Comparison of ENCODE assay signal across 32 cellular contexts in genomic region chr10:90462761-90463160, GRCh38.
DNase-seq lines count a peak whose midpoint lies in the region; ATAC-seq and TF ChIP-seq lines count a peak whose summit lies in the region.
"Had no signal": no experiment of that assay in that cellular context is flagged by ENCODE, and none has a peak within 500 bp of the region (broad histone marks: within the 10 kb centered on the region; RNA-seq: fewer than 3 reads in every experiment).

No MANE protein-coding gene starts in this region.

- no peak for TF ChIP-seq RAD21 in IMR-90 (IDR thresholded peaks at IDR 0.05; ENCODE audit: low read length)

- no peak overlapping the region for H2BK20ac ChIP-seq in IMR-90 (ENCODE audit: low read depth, low read length)

- no peak overlapping the region for H2AFZ ChIP-seq in IMR-90 (replicated peaks; ENCODE audit: low read length, poor library complexity)

- no peaks in the 10 kb centered on the region for H3K4me1 ChIP-seq in IMR-90 (ENCODE audit: control insufficient read depth, insufficient read depth, low read length)
- H3K4me1 ChIP-seq: colonic mucosa, gastroesophageal sphincter, testis had no signal

- H3K14ac ChIP-seq in IMR-90 (replicated peaks; ENCODE audit: low read depth, low read length): no peak overlapping the region

- no peaks in the 10 kb centered on the region for H3K79me1 ChIP-seq in IMR-90 (ENCODE audit: low read depth in 1 of 2, low read length in 2 of 2)

- H3K9me3 ChIP-seq in IMR-90 (ENCODE audit: control insufficient read depth, insufficient read depth, low read length): no peaks in the 10 kb centered on the region
- H3K9me3 ChIP-seq: colonic mucosa, gastroesophageal sphincter, SK-N-SH, testis had no signal

- intact Hi-C loops in IMR-90 (cut with micrococcal nuclease): no loop called here

- H3K23ac ChIP-seq in IMR-90 (ENCODE audit: low read depth, low read length): no peak overlapping the region

- no peak for TF ChIP-seq CTCF in IMR-90 (conservative IDR thresholded peaks at IDR 0.05; ENCODE audit: low read depth, low read length)
- no peak for TF ChIP-seq CTCF in choroid plexus epithelial cell (conservative IDR thresholded peaks at IDR 0.05; ENCODE audit: low read depth, low read length)
- no peak for TF ChIP-seq CTCF in fibroblast of villous mesenchyme (IDR thresholded peaks at IDR 0.05; ENCODE audit: insufficient read depth, low read depth, low read length)

- no peaks in the 10 kb centered on the region for H3K9me1 ChIP-seq in IMR-90 (ENCODE audit: insufficient read depth, low read length)

- H3K4me3 ChIP-seq in IMR-90 (ENCODE audit: insufficient read depth, low read depth, low read length) (no peak overlapping the region), choroid plexus epithelial cell (ENCODE audit: low read depth, low read length) (no peak overlapping the region), fibroblast of villous mesenchyme (ENCODE audit: low read depth, low read length) (no peak overlapping the region)
- H3K4me3 ChIP-seq: cardiac muscle cell, colonic mucosa, gastroesophageal sphincter, skin epidermis, testis had no signal

- no peak overlapping the region for H4K8ac ChIP-seq in IMR-90 (ENCODE audit: low read depth in 2 of 2, low read length in 2 of 2)

- H3K4ac ChIP-seq in IMR-90 (ENCODE audit: low read depth, low read length): no peak overlapping the region

- no peaks in the 10 kb centered on the region for H4K20me1 ChIP-seq in IMR-90 (ENCODE audit: insufficient read depth, low read length)
- H4K20me1 ChIP-seq: BLaER1 treated with 17β-estradiol and CSF1 and Interleukin-3, amounts not matched to agents 10 nM and 100 nM had no signal

- no peaks in the 10 kb centered on the region for H3K36me3 ChIP-seq in IMR-90 (ENCODE audit: control insufficient read depth, insufficient read depth, low read length)
- H3K36me3 ChIP-seq: cardiac muscle cell, colonic mucosa, gastroesophageal sphincter had no signal

- no peaks in the 10 kb centered on the region; the same call in 1 of the 2 replicates for H3K27me3 ChIP-seq in IMR-90 (ENCODE audit: control insufficient read depth, insufficient read depth, low read length)
- H3K27me3 ChIP-seq: BLaER1 treated with 17β-estradiol and CSF1 and Interleukin-3, amounts not matched to agents 10 nM and 100 nM; cardiac muscle cell; colonic mucosa; gastroesophageal sphincter; testis had no signal

- H2BK120ac ChIP-seq in IMR-90 (ENCODE audit: low read depth, low read length): no peak overlapping the region

- no peak overlapping the region for H2AK9ac ChIP-seq in IMR-90 (replicated peaks; ENCODE audit: low read depth, low read length, poor library complexity)

- no TSS peak for BruUV-seq in IMR-90 (replicated peaks; lab: Mats Ljungman, UMichigan)

- ATAC-seq in IMR-90 (ENCODE audit: low read depth): peak; percentile 40; the same call in 1 of the 2 replicates
- ATAC-seq: activated T-helper 17 cell treated with anti-CD3 and anti-CD28 coated beads, Interleukin-2, amount 50 U/mL, for 72 hours; gastroesophageal sphincter; left lobe of liver; stimulated activated naive CD8-positive, alpha-beta T cell treated with anti-CD3 and anti-CD28 coated beads, Interleukin-15, Interleukin-2, amounts not matched to agents 100 U/mL and 50 U/mL, for 24 hours; T-helper 17 cell had no signal

- H4K5ac ChIP-seq in IMR-90 (ENCODE audit: low read depth, low read length): no peak overlapping the region

- no peak overlapping the region for H3K18ac ChIP-seq in IMR-90 (ENCODE audit: low read depth, low read length)

- no peak overlapping the region for H2AK5ac ChIP-seq in IMR-90 (ENCODE audit: low read depth, low read length)

- H3K9ac ChIP-seq in IMR-90 (ENCODE audit: low read depth, low read length): no peak overlapping the region
- H3K9ac ChIP-seq: BLaER1 treated with 17β-estradiol and CSF1 and Interleukin-3, amounts not matched to agents 10 nM and 100 nM; SK-N-SH had no signal

- CTCF ChIA-PET in IMR-90 (lab: Yijun Ruan, JAX): interaction anchor here (0.6 kb wide), 1 partner anchor 334 kb away, joined by 3 read pairs; no protein-coding TSS in a partner anchor

- H3K4me2 ChIP-seq in IMR-90 (ENCODE audit: low read depth, low read length): no peak overlapping the region
- H3K4me2 ChIP-seq: SK-N-SH had no signal

- H3K56ac ChIP-seq in IMR-90 (ENCODE audit: extremely low read depth, insufficient read depth, low read length): no peak overlapping the region

- H3K27ac ChIP-seq in IMR-90 (ENCODE audit: insufficient read depth, low read length): peak overlapping the region; percentile 37; the same call in 1 of the 2 replicates
- H3K27ac ChIP-seq: BLaER1 treated with 17β-estradiol and CSF1 and Interleukin-3, amounts not matched to agents 10 nM and 100 nM; cardiac muscle cell; colonic mucosa; gastroesophageal sphincter; skin epidermis; testis had no signal

- no peak overlapping the region for H2BK5ac ChIP-seq in IMR-90 (ENCODE audit: low read depth, low read length, poor library complexity, severe bottlenecking)

- H4K91ac ChIP-seq in IMR-90 (ENCODE audit: insufficient read depth, low read depth, low read length): no peak overlapping the region

- in situ Hi-C loops in IMR-90 (cut with MboI; ENCODE audit: low sequenced_read_pairs): no loop called here

- DNase-seq in IMR-90 (peak; percentile 31), choroid plexus epithelial cell (ENCODE audit: low read depth) (peak; percentile 41), fibroblast of villous mesenchyme (ENCODE audit: low read depth) (peak; percentile 44), stromal cell of bone marrow (ENCODE audit: low read depth) (peak; percentile 26), T-helper 9 cell (no peak), NCI-H446 treated with DMSO at 0.1 percent for 48 hours (lab: John Stamatoyannopoulos, UW) (no peak), germinal center (ENCODE audit: low spot score) (no peak)
- DNase-seq: ACHN; activated CD4-positive, alpha-beta memory T cell treated with anti-CD3 and anti-CD28 coated beads, Interleukin-2, amount 10 ng/mL, durations not matched to agents 7 days and 5 days; activated CD4-positive, CD25-positive, alpha-beta regulatory T cell treated with anti-CD3 and anti-CD28 coated beads, Interleukin-2, amount 50 U/mL, for 72 hours; activated CD8-positive, alpha-beta memory T cell treated with anti-CD3 and anti-CD28 coated beads, Interleukin-2, amount 50 U/mL, for 4 hours; anterior cingulate cortex; colonic mucosa; DMS153; effector CD8-positive, alpha-beta T cell; HCEC 1CT; KBM-7; NCI-H1092 treated with DMSO at 0.1 percent for 48 hours; NCI-H187; NCI-H2171; NCI-H524; nephron progenitor cell; SK-N-SH; stimulated activated naive CD8-positive, alpha-beta T cell treated with anti-CD3 and anti-CD28 coated beads, Interleukin-15, Interleukin-2, amounts not matched to agents 100 U/mL and 50 U/mL, for 24 hours; T-helper 17 cell; testis had no signal

- TF ChIP-seq POLR2A in IMR-90 (IDR thresholded peaks at IDR 0.05; ENCODE audit: low read depth, low read length): no peak

- dilution Hi-C loops in IMR-90 (cut with HindIII; ENCODE audit: low sequenced_read_pairs, unreplicated experiment): no loop called here

- POLR2A ChIA-PET in IMR-90 (lab: Charles Lee; ENCODE audit: unreplicated experiment): no interaction called here

- no peak overlapping the region for H2BK15ac ChIP-seq in IMR-90 (ENCODE audit: low read depth, low read length)

TF ChIP-seq in IMR-90, 13 proteins besides CTCF, POLR2A, EP300 and RAD21:
- TF ChIP-seq RCOR1 (IDR thresholded peaks at IDR 0.05; ENCODE audit: insufficient replicate concordance, low read length) (no peak), CEBPB (IDR thresholded peaks at IDR 0.05; ENCODE audit: low read depth, low read length) (peak; percentile 56; the same call in 1 of the 2 replicates)
- TF ChIP-seq, protein P1, sequence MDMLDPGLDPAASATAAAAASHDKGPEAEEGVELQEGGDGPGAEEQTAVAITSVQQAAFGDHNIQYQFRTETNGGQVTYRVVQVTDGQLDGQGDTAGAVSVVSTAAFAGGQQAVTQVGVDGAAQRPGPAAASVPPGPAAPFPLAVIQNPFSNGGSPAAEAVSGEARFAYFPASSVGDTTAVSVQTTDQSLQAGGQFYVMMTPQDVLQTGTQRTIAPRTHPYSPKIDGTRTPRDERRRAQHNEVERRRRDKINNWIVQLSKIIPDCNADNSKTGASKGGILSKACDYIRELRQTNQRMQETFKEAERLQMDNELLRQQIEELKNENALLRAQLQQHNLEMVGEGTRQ (IDR thresholded peaks at IDR 0.05; ENCODE audit: low read depth, low read length): no peak

Comparison
In these comparisons a context has a peak if more than half of its experiments do, and no peak if none do; other contexts are left out.
1. DNase-seq: peak in IMR-90 (single experiment), choroid plexus epithelial cell (single experiment), fibroblast of villous mesenchyme (single experiment) and stromal cell of bone marrow (single experiment); none in T-helper 9 cell (single experiment), NCI-H446 treated with DMSO at 0.1 percent for 48 hours (single experiment) and germinal center (single experiment).